Comparison of ENCODE assay signal across 25 cellular contexts in genomic region chr3:124203292-124203691, GRCh38.
"Had no signal": no experiment of that assay in that cellular context is flagged by ENCODE, and none has a peak within 500 bp of the region (broad histone marks: within the 10 kb centered on the region; RNA-seq: fewer than 3 reads in every experiment).

No MANE protein-coding gene starts in this region.

- H3K79me2 ChIP-seq: hepatocyte had no signal

- H2AFZ ChIP-seq: hepatocyte had no signal

- H3K9me3 ChIP-seq: left lung, neutrophil, pancreas, psoas muscle, right atrium auricular region, tibial nerve had no signal

- H3K36me3 Mint-ChIP-seq: activated naive CD4-positive, alpha-beta T cell treated with anti-CD3 and anti-CD28 coated beads, Interleukin-2, amount 50 U/mL, for 24 hours; immature natural killer cell; mesothelial cell of epicardium; natural killer cell had no signal

- H3K27me3 ChIP-seq: left lung, pancreas, right atrium auricular region, tibial nerve had no signal

- H3K36me3 ChIP-seq: left lung, neutrophil, pancreas, right atrium auricular region, tibial nerve, WERI-Rb-1 had no signal

- H3K27ac ChIP-seq: epithelial cell of prostate, hepatocyte, left lung, neutrophil, pancreas, psoas muscle, right atrium auricular region, tibial nerve, WERI-Rb-1 had no signal

- H3K9me3 Mint-ChIP-seq: activated T-helper 1 cell treated with anti-CD3 and anti-CD28 coated beads, Interleukin-12 subunit alpha, Interleukin-12 subunit beta, Interleukin-2, Interleukin-4 antibody, amounts not matched to agents 30 ng/mL and 10 ng/mL and 1 ng/mL, durations not matched to agents 14 hours and 24 hours and 36 hours; immature natural killer cell; mesothelial cell of epicardium; natural killer cell had no signal

- H3K4me1 ChIP-seq: left lung, pancreas had no signal

- ATAC-seq: activated CD8-positive, alpha-beta T cell treated with anti-CD3 and anti-CD28 coated beads, Interleukin-2, amount 10 ng/mL, durations not matched to agents 7 days and 5 days; natural killer cell; stimulated activated naive CD8-positive, alpha-beta T cell treated with anti-CD3 and anti-CD28 coated beads, Interleukin-15, Interleukin-2, amounts not matched to agents 100 U/mL and 50 U/mL, for 24 hours had no signal

- H3K4me3 Mint-ChIP-seq: activated CD8-positive, alpha-beta T cell treated with anti-CD3 and anti-CD28 coated beads, Interleukin-2, amount 10 ng/mL, durations not matched to agents 7 days and 5 days; activated naive CD4-positive, alpha-beta T cell treated with anti-CD3 and anti-CD28 coated beads, Interleukin-2, amount 50 U/mL, for 24 hours; activated T-helper 1 cell treated with anti-CD3 and anti-CD28 coated beads, Interleukin-12 subunit alpha, Interleukin-12 subunit beta, Interleukin-2, Interleukin-4 antibody, amounts not matched to agents 30 ng/mL and 10 ng/mL and 1 ng/mL, durations not matched to agents 14 hours and 24 hours and 36 hours; immature natural killer cell; mesothelial cell of epicardium; natural killer cell had no signal

- H3K4me3 ChIP-seq: hepatocyte, left lung, pancreas, psoas muscle, right atrium auricular region, tibial nerve had no signal

- H3K4me1 Mint-ChIP-seq: activated naive CD4-positive, alpha-beta T cell treated with anti-CD3 and anti-CD28 coated beads, Interleukin-2, amount 50 U/mL, for 24 hours; immature natural killer cell; natural killer cell had no signal

- H3K4me2 ChIP-seq: hepatocyte had no signal

- H3K27ac Mint-ChIP-seq: activated CD8-positive, alpha-beta T cell treated with anti-CD3 and anti-CD28 coated beads, Interleukin-2, amount 10 ng/mL, durations not matched to agents 7 days and 5 days; activated naive CD4-positive, alpha-beta T cell treated with anti-CD3 and anti-CD28 coated beads, Interleukin-2, amount 50 U/mL, for 24 hours; activated T-helper 1 cell treated with anti-CD3 and anti-CD28 coated beads, Interleukin-12 subunit alpha, Interleukin-12 subunit beta, Interleukin-2, Interleukin-4 antibody, amounts not matched to agents 30 ng/mL and 10 ng/mL and 1 ng/mL, durations not matched to agents 14 hours and 24 hours and 36 hours; immature natural killer cell; mesothelial cell of epicardium; natural killer cell had no signal

- DNase-seq: activated CD4-positive, alpha-beta T cell treated with anti-CD3 and anti-CD28 coated beads for 1 hour; activated CD4-positive, alpha-beta T cell treated with anti-CD3 and anti-CD28 coated beads, Interleukin-2, amount 50 U/mL, for 1 hour; activated CD8-positive, alpha-beta T cell treated with anti-CD3 and anti-CD28 coated beads, Interleukin-2, amount 10 ng/mL, durations not matched to agents 7 days and 5 days; activated gamma-delta T cell; cerebellar nuclear complex; foreskin fibroblast; immature natural killer cell; kidney glomerular epithelial cell; left lung; mammary epithelial cell; natural killer cell; stimulated activated CD4-positive, alpha-beta T cell treated with anti-CD3 and anti-CD28 coated beads, Interleukin-4, amount 100 ng/mL, for 24 hours; stimulated activated naive CD8-positive, alpha-beta T cell treated with anti-CD3 and anti-CD28 coated beads, Interleukin-15, Interleukin-2, amounts not matched to agents 100 U/mL and 50 U/mL, for 24 hours; T-helper 2 cell; WERI-Rb-1 had no signal
